Comparison of ENCODE assay signal across 8 cellular contexts in the genomic region with DNA sequence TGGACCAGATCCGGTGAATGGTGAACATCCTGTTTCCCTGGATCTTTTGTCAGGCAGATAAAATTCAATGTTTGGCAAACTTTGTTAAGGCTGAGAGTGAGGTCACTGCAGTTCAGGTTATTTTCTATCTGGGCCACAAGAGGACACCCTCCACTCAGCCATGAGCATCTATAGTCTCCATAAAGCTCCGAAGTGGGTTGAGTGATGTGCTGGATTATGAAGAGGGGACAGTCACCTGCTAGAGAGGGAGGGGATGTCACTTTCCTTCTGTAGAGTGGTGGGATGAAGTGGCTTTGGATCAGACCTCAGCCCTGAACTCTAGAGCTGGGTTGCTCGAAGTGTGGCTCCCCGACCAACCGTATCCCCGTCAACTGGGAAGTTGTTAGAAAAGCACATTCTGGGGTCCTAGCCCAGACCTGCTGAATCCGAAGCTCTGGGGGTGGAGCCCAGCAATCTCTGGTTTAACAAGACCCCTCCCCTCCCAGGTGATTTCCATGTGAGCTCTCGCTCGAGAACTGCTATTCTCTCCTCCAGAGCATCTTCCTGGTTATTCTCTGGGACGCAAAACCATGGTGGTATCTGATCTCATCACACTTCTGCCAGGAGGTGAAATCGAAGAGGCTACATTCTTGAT. TPM values are rescaled to one million over a fixed set of nuclear protein-coding genes. Genes with fewer than 3 reads are reported as not detected.
DNase-seq lines count a peak whose midpoint lies in the region; ATAC-seq and TF ChIP-seq lines count a peak whose summit lies in the region.

No MANE protein-coding gene starts in this region.

- H3K4me3 ChIP-seq in AG04449 (ENCODE audit: low read depth, low read length) (no peak overlapping the region), GM12864 (ENCODE audit: low read depth, low read length) (no peak overlapping the region), vagina (no peak overlapping the region)

- no peak overlapping the region for H3K27ac Mint-ChIP-seq in MCF 10A (ENCODE audit: low read depth, unreplicated experiment)

- no peaks in the 10 kb centered on the region for H3K9me3 ChIP-seq in vagina

- peaks cover 40% of the 10 kb centered on the region for H3K4me1 Mint-ChIP-seq in MCF 10A (ENCODE audit: insufficient read depth, unreplicated experiment)

- no peak for TF ChIP-seq POLR2A in vagina (IDR thresholded peaks at IDR 0.05)

- no peak overlapping the region for H3K27ac ChIP-seq in vagina

- H3K4me3 Mint-ChIP-seq in MCF 10A (ENCODE audit: unreplicated experiment) = no peak overlapping the region

- H3K9me3 Mint-ChIP-seq in MCF 10A (ENCODE audit: unreplicated experiment) = no peaks in the 10 kb centered on the region

- H3K36me3 ChIP-seq in vagina = no peaks in the 10 kb centered on the region

- BruUV-seq in MCF 10A (replicated peaks; lab: Mats Ljungman, UMichigan) = no TSS peak

- POLR2A ChIA-PET in AG04449 (lab: Yijun Ruan, JAX) = interaction anchor here (0.8 to 1.2 kb wide), 2 partner anchors 161 to 171 kb away, joined by 3 read pairs; no protein-coding TSS in a partner anchor
- POLR2A ChIA-PET in MCF 10A (lab: Yijun Ruan, JAX) = interaction anchor here (0.6 to 5.5 kb wide), 10 partner anchors 53 to 172 kb away, joined by 3 to 33 read pairs (median 6); a partner anchor contains a TSS

- no peaks in the 10 kb centered on the region for H3K27me3 ChIP-seq in vagina

- H3K4me1 ChIP-seq in vagina = no peaks in the 10 kb centered on the region

- intact Hi-C loops in MCF 10A (cut with micrococcal nuclease) = loop anchor here (1.0 kb wide), 7 partner anchors 31 to 1466 kb away; no protein-coding TSS in a partner anchor
- intact Hi-C loops in vagina (cut with DNase I) = loop anchor here (5.0 to 10.0 kb wide), 2 partner anchors 57 to 160 kb away; a partner anchor contains a TSS

- CTCF ChIA-PET in AG04449 (lab: Yijun Ruan, JAX) (interaction anchor here (0.6 to 30.9 kb wide), 47 partner anchors 7 to 414 kb away, joined by 3 to 2759 read pairs (median 5); a partner anchor contains a TSS), MCF 10A (lab: Yijun Ruan, JAX) (interaction anchor here (0.6 to 24.9 kb wide), 49 partner anchors 11 to 1114 kb away, joined by 3 to 1942 read pairs (median 5); a partner anchor contains a TSS)

- no peak for ATAC-seq in GM21619 (IDR thresholded peaks at IDR 0.05; ENCODE audit: unreplicated experiment)

- peak; percentile 80 for TF ChIP-seq CTCF in AG04449 (IDR thresholded peaks at IDR 0.05; ENCODE audit: insufficient read depth, low read length, missing control alignments)
- TF ChIP-seq CTCF in GM12864 (IDR thresholded peaks at IDR 0.05; ENCODE audit: low read depth, low read length, missing control alignments) = peak; percentile 61
- peak; percentile 96 for TF ChIP-seq CTCF in MCF 10A (IDR thresholded peaks at IDR 0.05; ENCODE audit: unreplicated experiment)
- TF ChIP-seq CTCF in vagina (IDR thresholded peaks at IDR 0.05) = peak; percentile 55 to 64 (median 61)

- no peak for DNase-seq in AG04449 (ENCODE audit: low read depth, low spot score)
- DNase-seq in GM12864 (ENCODE audit: low read depth) = no peak
- DNase-seq in NCI-H2171 (lab: John Stamatoyannopoulos, UW) = peak; percentile 24
- peak; percentile 72 for DNase-seq in MCF 10A (ENCODE audit: unreplicated experiment)
- peak; percentile 61 for DNase-seq in kidney tubule cell (ENCODE audit: low spot score)
- no peak for DNase-seq in vagina (ENCODE audit: extremely low spot score in 2 of 2)
- no peak for DNase-seq in stimulated activated naive CD4-positive, alpha-beta T cell (lab: John Stamatoyannopoulos, UW)

- H3K27me3 Mint-ChIP-seq in MCF 10A (ENCODE audit: insufficient read depth, unreplicated experiment) = no peaks in the 10 kb centered on the region

- H3K36me3 Mint-ChIP-seq in MCF 10A (ENCODE audit: insufficient read depth, unreplicated experiment) = no peaks in the 10 kb centered on the region

RNA-seq across cellular contexts. Expression of a gene that starts 31.8 kb away (rescaled TPM):
- total RNA-seq in MCF 10A (2022) (0.34 and 0.65 TPM in 2 replicates), vagina (2.0 TPM)

RNA-seq across cellular contexts. Expression of a gene that starts 52.5 kb away (rescaled TPM):
- 54.3 and 58.9 TPM in 2 replicates for total RNA-seq in MCF 10A (2022)
- 42.5 TPM for total RNA-seq in vagina

Comparison
In these comparisons a context has a peak if more than half of its experiments do, and no peak if none do; other contexts are left out.
1. DNase-seq: peak in NCI-H2171 (single experiment), MCF 10A (single experiment) and kidney tubule cell (single experiment); none in AG04449 (single experiment), GM12864 (single experiment), vagina (0 of 2) and stimulated activated naive CD4-positive, alpha-beta T cell (0 of 6).
2. Peak in every context shown above with its lines, with median percentiles within 50 percentile points of each other: CTCF ChIP-seq.